2 cellular contexts compared by ENCODE assay signal in the genomic region with DNA sequence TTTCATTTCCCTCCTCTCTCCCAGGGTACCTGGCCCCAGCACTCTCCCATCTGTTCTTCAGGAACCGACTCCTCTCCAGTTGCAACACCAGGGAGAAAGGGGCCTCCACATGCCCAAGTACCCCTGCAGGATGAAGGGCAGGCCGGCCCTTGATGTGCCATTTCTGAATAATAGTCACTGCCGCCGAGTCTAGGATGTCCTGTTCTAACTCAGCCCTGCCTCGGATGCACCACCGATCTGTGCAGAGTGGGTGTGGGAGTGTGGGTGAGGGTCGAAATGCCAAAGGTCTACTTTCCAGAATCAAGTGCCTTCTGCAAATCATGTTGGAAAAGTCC.
A peak's percentile ranks its signal among the peaks of the same experiment; 100 is the strongest.
TF ChIP-seq lines count a peak whose summit lies in the region.

No MANE protein-coding gene starts in this region.

TF ChIP-seq in A549, 52 proteins besides CTCF, POLR2A, EP300 and RAD21:
- no peak for TF ChIP-seq JUN (IDR thresholded peaks at IDR 0.05)
- 0 out of 3 replicates have a peak, but pooled peaks have one; percentile 2 for TF ChIP-seq SMC3 (IDR thresholded peaks at IDR 0.05)

TF ChIP-seq in HEK293, 187 proteins besides CTCF, POLR2A, EP300 and RAD21:
- TF ChIP-seq PRDM1 (tag by site-specific recombination; IDR thresholded peaks at IDR 0.05) (0 out of 2 replicates have a peak, but pooled peaks have one; percentile 15), ZNF404 (tag by site-specific recombination; IDR thresholded peaks at IDR 0.05) (no peak)
